ENCODE assay signal across 8 cellular contexts in the genomic region with DNA sequence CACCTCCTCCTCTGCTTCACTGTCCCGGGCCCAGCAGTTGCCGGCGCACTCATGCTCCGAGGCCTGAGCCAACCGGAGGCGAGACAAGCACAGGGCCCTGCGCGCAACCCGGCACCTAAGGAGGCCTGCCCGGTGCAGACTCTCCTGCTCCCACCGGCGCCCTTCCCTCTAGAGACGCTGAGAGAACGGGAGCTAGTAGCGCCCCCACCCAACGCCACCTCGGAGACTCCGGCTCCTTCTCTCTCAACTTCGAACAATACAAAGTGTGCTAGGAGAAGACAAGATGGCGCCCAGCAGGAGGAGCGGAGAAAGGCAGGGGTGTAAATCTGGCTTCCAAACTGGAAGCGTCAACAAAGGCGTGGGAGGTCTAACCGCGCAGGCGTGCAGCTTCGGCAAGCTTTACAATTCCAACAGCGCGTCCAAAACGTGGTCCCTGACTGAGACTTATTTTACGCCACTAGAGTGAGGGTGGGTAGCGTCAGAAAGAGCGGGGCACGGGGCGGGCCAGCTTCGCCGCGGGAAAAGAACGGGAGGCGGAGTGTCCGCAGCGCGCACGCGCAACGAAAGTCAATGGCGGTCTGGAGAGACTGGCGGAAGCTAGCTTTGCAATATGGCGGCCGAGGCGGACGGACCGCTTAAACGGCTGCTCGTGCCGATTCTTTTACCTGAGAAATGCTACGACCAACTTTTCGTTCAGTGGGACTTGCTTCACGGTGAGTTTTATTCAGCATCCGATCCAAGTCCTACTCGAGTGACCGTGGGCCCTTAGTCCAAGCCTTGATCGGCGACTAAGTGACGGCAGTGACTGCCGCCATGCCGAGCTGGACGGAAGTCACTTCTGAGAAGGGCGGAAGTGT. TPM values are rescaled to one million over a fixed set of nuclear protein-coding genes. Genes with fewer than 3 reads are reported as not detected.
DNase-seq lines count a peak whose midpoint lies in the region; ATAC-seq and TF ChIP-seq lines count a peak whose summit lies in the region.

A gene (plus strand): TSS at position 600 of the 857 bp plus-strand sequence. CDS start 11 bp downstream, at position 611.

- TF ChIP-seq CTCF in GM12865 (IDR thresholded peaks at IDR 0.05; ENCODE audit: insufficient read depth, low read depth, low read length, missing control alignments) (no peak), adrenal gland (IDR thresholded peaks at IDR 0.05) (peak in 1 of 6 experiments; percentile 6), heart left ventricle (IDR thresholded peaks at IDR 0.05) (peak in 2 of 12 donors; percentile 3 to 18), upper lobe of left lung (IDR thresholded peaks at IDR 0.05) (peak in 4 of 6 experiments; percentile 4 to 25 (median 14))

- H3K27me3 ChIP-seq in adrenal gland: no peaks in the 10 kb centered on the region
- no peaks in the 10 kb centered on the region for H3K27me3 ChIP-seq in heart left ventricle
- no peaks in the 10 kb centered on the region for H3K27me3 ChIP-seq in upper lobe of left lung

- H3K4me3 ChIP-seq in GM12865 (ENCODE audit: low read depth, low read length) (peak within 1 kb of the TSS; percentile 91), adrenal gland (peak within 1 kb of the TSS; percentile 8 to 85 (median 48)), heart left ventricle (peak within 1 kb of the TSS; percentile 41 to 77 (median 67)), upper lobe of left lung (peak within 1 kb of the TSS; percentile 53 to 83 (median 54))

- H3K9me3 ChIP-seq in adrenal gland (replicated peaks in 1 of 3) (no peaks in the 10 kb centered on the region), heart left ventricle (no peaks in the 10 kb centered on the region), upper lobe of left lung (no peaks in the 10 kb centered on the region)

- H3K27ac ChIP-seq in adrenal gland (peak within 1 kb of the TSS; percentile 78 to 97 (median 96)), heart left ventricle (peak within 1 kb of the TSS; percentile 88 to 98 (median 94)), upper lobe of left lung (peak within 1 kb of the TSS; percentile 93 to 96 (median 94))

- intact Hi-C loops in adrenal gland (cut with DNase I) (no loop called here), heart left ventricle (cut with DNase I) (loop anchor here in 4 of 10 donors (5.0 to 10.0 kb wide), 3 partner anchors 104 to 231 kb away; a partner anchor contains a TSS), posterior cingulate gyrus (cut with DNase I) (loop anchor here (1.0 to 10.0 kb wide), 2 partner anchors 10 to 149 kb away; a partner anchor contains a TSS)

- TF ChIP-seq POLR2A in adrenal gland (IDR thresholded peaks at IDR 0.05): peak; percentile 74 to 91
- peak in 1 of 2 donors; percentile 32 for TF ChIP-seq POLR2A in heart left ventricle (IDR thresholded peaks at IDR 0.05)
- TF ChIP-seq POLR2A in upper lobe of left lung (IDR thresholded peaks at IDR 0.05): peak in 3 of 4 donors; percentile 76 to 80 (median 79)

- DNase-seq in GM12865 (ENCODE audit: low read depth) (peak; percentile 97), NCI-H146 (lab: John Stamatoyannopoulos, UW) (peak; percentile 98), T-helper 1 cell (peak; percentile 87 to 97 (median 93)), adrenal gland (peak; percentile 96 to 98 (median 97)), heart left ventricle (peak; percentile 97 to 99 (median 98)), posterior cingulate gyrus (peak; percentile 93 to 99 (median 95)), upper lobe of left lung (peak; percentile 95 to 99)

- H3K36me3 ChIP-seq in adrenal gland (replicated peaks in 1 of 2): peaks cover 0 to 27% of the 10 kb centered on the region in 2 donors
- H3K36me3 ChIP-seq in heart left ventricle: peaks cover 0 to 38% (median 19%) of the 10 kb centered on the region in 9 donors
- peaks cover 2 to 26% (median 22%) of the 10 kb centered on the region in 4 donors for H3K36me3 ChIP-seq in upper lobe of left lung

- H3K4me1 ChIP-seq in adrenal gland (replicated peaks in 1 of 2) (peaks cover 32 to 49% of the 10 kb centered on the region in 2 donors), heart left ventricle (peaks cover 4 to 75% (median 43%) of the 10 kb centered on the region in 12 donors), upper lobe of left lung (peaks cover 54 to 61% (median 59%) of the 10 kb centered on the region in 4 donors)

- no peak for TF ChIP-seq EP300 in upper lobe of left lung (IDR thresholded peaks at IDR 0.05)

- ATAC-seq in HG02763 (IDR thresholded peaks at IDR 0.05; ENCODE audit: unreplicated experiment) (peak; percentile 71), heart left ventricle (peak; percentile 84 to 93 (median 87)), upper lobe of left lung (ENCODE audit: low FRiP score in 2 of 2) (peak; percentile 92 to 94)

- WGBS in adrenal gland, 4 donors: 11 to 23% (median 13%) methylated on average over 51 to 69 of the region's 69 CpGs
- WGBS in heart left ventricle, 4 donors: 2 to 14% (median 9%) methylated on average over 44 to 69 of the region's 69 CpGs
- WGBS in upper lobe of left lung, 2 donors: 5 to 16% methylated on average over 27 to 69 of the region's 69 CpGs

RNA-seq across cellular contexts. Expression of the gene that starts here (rescaled TPM):
- total RNA-seq in adrenal gland (100 to 1,000 TPM in 5 of 8 donors, 10 to 100 TPM in 3; 65.9 to 267 (median 138) TPM), heart left ventricle (10 to 100 TPM; 18.4 to 90.1 (median 25.4) TPM), upper lobe of left lung (100 to 1,000 TPM in 1 of 6 donors, 10 to 100 TPM in 5; 50.6 to 121 (median 56.2) TPM)
- polyA plus RNA-seq in adrenal gland (100 to 1,000 TPM in 1 of 3 donors, 10 to 100 TPM in 2; 70.1 to 200 (median 81.6) TPM), heart left ventricle (100 to 1,000 TPM in 1 of 2 donors, 10 to 100 TPM in 1; 33.3 to 106 TPM)

Comparison
In these comparisons a context has a peak if more than half of its experiments do, and no peak if none do; other contexts are left out.
1. Peak in every context shown above with its lines: DNase-seq, ATAC-seq, H3K4me3 ChIP-seq and H3K27ac ChIP-seq.